Comparison of ENCODE assay signal across 9 cellular contexts in genomic region chr16:74743668-74744299, GRCh38. TPM values are rescaled to one million over a fixed set of nuclear protein-coding genes. Genes with fewer than 3 reads are reported as not detected.
A peak's percentile ranks its signal among the peaks of the same experiment; 100 is the strongest.
DNase-seq lines count a peak whose midpoint lies in the region; ATAC-seq and TF ChIP-seq lines count a peak whose summit lies in the region.
"Had no signal": no experiment of that assay in that cellular context is flagged by ENCODE, and none has a peak within 500 bp of the region (broad histone marks: within the 10 kb centered on the region; RNA-seq: fewer than 3 reads in every experiment).

No MANE protein-coding gene starts in this region.

- H2BK120ac ChIP-seq in neuronal stem cell (ENCODE audit: low read depth, low read length), result no peak overlapping the region

- H2AK5ac ChIP-seq in neuronal stem cell (ENCODE audit: low read depth, low read length), result peak overlapping the region; percentile 25

- H3K27ac Mint-ChIP-seq in natural killer cell, result no peak overlapping the region
- H3K27ac Mint-ChIP-seq: immature natural killer cell had no signal

- ATAC-seq in natural killer cell (no peak), GM19467 (IDR thresholded peaks at IDR 0.05; ENCODE audit: unreplicated experiment) (no peak), HG03039 (IDR thresholded peaks at IDR 0.05; ENCODE audit: unreplicated experiment) (no peak)

- H3K27me3 Mint-ChIP-seq in natural killer cell (ENCODE audit: low read depth in 2 of 2), result no peaks in the 10 kb centered on the region

- DNase-seq in DMS 273 (lab: John Stamatoyannopoulos, UW; ENCODE audit: unreplicated experiment) (peak; percentile 85), NCI-H2107 treated with DMSO at 0.1 percent for 48 hours (lab: John Stamatoyannopoulos, UW; ENCODE audit: unreplicated experiment) (peak; percentile 82), caudate nucleus (lab: John Stamatoyannopoulos, UW) (no peak), neuronal stem cell (ENCODE audit: low spot score) (no peak), natural killer cell (no peak), amygdala (lab: John Stamatoyannopoulos, UW) (no peak)
- DNase-seq: immature natural killer cell had no signal

- H3K9ac ChIP-seq in neuronal stem cell (ENCODE audit: low read depth, low read length, poor library complexity), result no peak overlapping the region

- no peak overlapping the region for H3K14ac ChIP-seq in neuronal stem cell (ENCODE audit: low read length)

- intact Hi-C loops in natural killer cell (cut with micrococcal nuclease), result no loop called here

- peaks cover 2 to 17% of the 10 kb centered on the region in 2 donors for H3K4me1 ChIP-seq in neuronal stem cell (ENCODE audit: control insufficient read depth in 2 of 2, insufficient read depth in 1 of 2, low read depth in 1 of 2, low read length in 2 of 2)

- no peak overlapping the region for H3K4me3 ChIP-seq in neuronal stem cell (ENCODE audit: low read length in 2 of 2)

- no peak overlapping the region for H3K4me2 ChIP-seq in neuronal stem cell (ENCODE audit: insufficient read depth, low read length, poor library complexity, severe bottlenecking)

- H3K27ac ChIP-seq in caudate nucleus (ENCODE audit: low read depth, low read length) (peak overlapping the region; percentile 79), neuronal stem cell (replicated peaks; ENCODE audit: low read length) (no peak overlapping the region)

- TF ChIP-seq CTCF in natural killer cell (IDR thresholded peaks at IDR 0.05), result no peak

- peak overlapping the region; percentile 1 for H3K18ac ChIP-seq in neuronal stem cell (ENCODE audit: low read length)

- no peaks in the 10 kb centered on the region for H3K79me1 ChIP-seq in neuronal stem cell (ENCODE audit: low read depth, low read length)

- H3K23ac ChIP-seq in neuronal stem cell (ENCODE audit: low read depth, low read length, poor library complexity), result no peak overlapping the region

- no peak overlapping the region for H4K91ac ChIP-seq in neuronal stem cell (ENCODE audit: low read depth, low read length, poor library complexity)

- H3K4ac ChIP-seq in neuronal stem cell (ENCODE audit: low read length), result no peak overlapping the region

- H3K36me3 ChIP-seq in neuronal stem cell (replicated peaks in 1 of 2; ENCODE audit: control insufficient read depth in 2 of 2, insufficient read depth in 2 of 2, low read length in 2 of 2), result no peaks in the 10 kb centered on the region

- H3K9me3 ChIP-seq in neuronal stem cell (replicated peaks in 1 of 2; ENCODE audit: control insufficient read depth in 2 of 2, insufficient read depth in 1 of 2, low read depth in 1 of 2, low read length in 2 of 2), result no peaks in the 10 kb centered on the region

- no peak overlapping the region for H2BK12ac ChIP-seq in neuronal stem cell (ENCODE audit: low read length)

- no peaks in the 10 kb centered on the region for H3K4me1 Mint-ChIP-seq in natural killer cell
- H3K4me1 Mint-ChIP-seq: immature natural killer cell had no signal

- no peak overlapping the region for H2BK5ac ChIP-seq in neuronal stem cell (ENCODE audit: low read length)

- WGBS in neuronal stem cell (ENCODE audit: extremely low coverage in 2 of 2, insufficient read length in 2 of 2, insufficient replicate concordance in 1 of 2), 2 donors, result no CpG with 5 or more reads among the region's 15 CpGs

- no peak overlapping the region for H4K8ac ChIP-seq in neuronal stem cell (ENCODE audit: low read depth, low read length)

- H3K36me3 Mint-ChIP-seq in natural killer cell, result no peaks in the 10 kb centered on the region
- H3K36me3 Mint-ChIP-seq: immature natural killer cell had no signal

- peaks cover 0 to 11% (median 0%) of the 10 kb centered on the region in 3 experiments for H3K27me3 ChIP-seq in neuronal stem cell (ENCODE audit: control insufficient read depth in 3 of 3, insufficient read depth in 3 of 3, low read depth in 1 of 3, low read length in 3 of 3)

- H2BK15ac ChIP-seq in neuronal stem cell (ENCODE audit: low read length), result no peak overlapping the region

- H2AFZ ChIP-seq in neuronal stem cell (ENCODE audit: low read length), result peak overlapping the region; percentile 48

- H3K4me3 Mint-ChIP-seq in natural killer cell, result no peak overlapping the region
- H3K4me3 Mint-ChIP-seq: immature natural killer cell had no signal

- no peaks in the 10 kb centered on the region for H3K9me3 Mint-ChIP-seq in natural killer cell
- H3K9me3 Mint-ChIP-seq: immature natural killer cell had no signal

RNA-seq across cellular contexts. Expression of gene FA2H, which starts 30.8 kb away (rescaled TPM):
- polyA plus RNA-seq in neuronal stem cell (2013, experiment 1 of 2), result 0.06 TPM
- 0.07 TPM for polyA plus RNA-seq in neuronal stem cell (2013, experiment 2 of 2)
- under 1 TPM in 2 of 3 donors, not detected in 1; 0.14 to 0.93 TPM for total RNA-seq in natural killer cell
- polyA plus RNA-seq: immature natural killer cell had no signal

RNA-seq across cellular contexts. Expression of gene MLKL, which starts 43.1 kb away (rescaled TPM):
- 0.10 TPM for polyA plus RNA-seq in neuronal stem cell (2013, experiment 1 of 2)
- polyA plus RNA-seq in neuronal stem cell (2013, experiment 2 of 2), result 0.01 TPM
- 10 to 100 TPM; 39.8 to 57.5 (median 52.1) TPM for total RNA-seq in natural killer cell

Comparison
In these comparisons a context has a peak if more than half of its experiments do, and no peak if none do; other contexts are left out.
1. DNase-seq: peak in DMS 273 (single experiment) and NCI-H2107 treated with DMSO at 0.1 percent for 48 hours (single experiment); none in caudate nucleus (0 of 61), neuronal stem cell (single experiment), natural killer cell (single experiment) and amygdala (0 of 56).